In genomic region chr6:31035862-31036497, GRCh38 we compare ENCODE assay signal across 20 cellular contexts. TPM values are rescaled to one million over a fixed set of nuclear protein-coding genes. Genes with fewer than 3 reads are reported as not detected.
"Had no signal": no experiment of that assay in that cellular context is flagged by ENCODE, and none has a peak within 500 bp of the region (broad histone marks: within the 10 kb centered on the region; RNA-seq: fewer than 3 reads in every experiment).

No MANE protein-coding gene starts in this region.

- H3K36me3 Mint-ChIP-seq: naive thymus-derived CD8-positive, alpha-beta T cell; stimulated activated memory B cell treated with anti-CD40 and anti-IgM and Interleukin-4, amounts not matched to agents 10 μg/mL and 1 μg/mL and 100 μg/mL, for 72 hours had no signal

- ATAC-seq: mucosa of descending colon; naive thymus-derived CD8-positive, alpha-beta T cell; right cardiac atrium; stimulated activated memory B cell treated with anti-CD40 and anti-IgM and Interleukin-4, amounts not matched to agents 10 μg/mL and 1 μg/mL and 100 μg/mL, for 72 hours; T-helper 17 cell had no signal

- H3K36me3 ChIP-seq: neutrophil, spleen, tibial nerve had no signal

- H3K9me3 Mint-ChIP-seq: naive thymus-derived CD8-positive, alpha-beta T cell; stimulated activated memory B cell treated with anti-CD40 and anti-IgM and Interleukin-4, amounts not matched to agents 10 μg/mL and 1 μg/mL and 100 μg/mL, for 72 hours had no signal

- H3K4me3 ChIP-seq: mucosa of descending colon, spleen, tibial nerve had no signal

- H3K27me3 ChIP-seq: spleen, tibial nerve had no signal

- H3K4me1 Mint-ChIP-seq: naive thymus-derived CD8-positive, alpha-beta T cell; stimulated activated memory B cell treated with anti-CD40 and anti-IgM and Interleukin-4, amounts not matched to agents 10 μg/mL and 1 μg/mL and 100 μg/mL, for 72 hours had no signal

- H3K27ac ChIP-seq: neutrophil, spleen, tibial nerve had no signal

- H3K4me1 ChIP-seq: spleen had no signal

- H3K9me3 ChIP-seq: mucosa of descending colon, neutrophil, spleen, tibial nerve had no signal

- DNase-seq: activated CD4-positive, alpha-beta T cell treated with anti-CD3 and anti-CD28 coated beads, Interleukin-2, amount 50 U/mL, for 4 hours; activated CD4-positive, CD25-positive, alpha-beta regulatory T cell treated with anti-CD3 and anti-CD28 coated beads, Interleukin-2, amount 50 U/mL, for 72 hours; activated naive CD4-positive, alpha-beta T cell treated with anti-CD3 and anti-CD28 coated beads, Interleukin-2, amount 50 U/mL, for 16 hours; activated T-cell treated with anti-CD3 and anti-CD28 coated beads, Interleukin-2, amount 50 U/mL, for 1 hour; amygdala; glutamatergic neuron; mammary epithelial cell; mucosa of descending colon; naive thymus-derived CD8-positive, alpha-beta T cell; right cardiac atrium; spleen; stimulated activated CD4-positive, alpha-beta T cell treated with anti-CD3 and anti-CD28 coated beads, Interleukin-1b, Interleukin-23, amount 100 ng/mL, for 48 hours; T-helper 17 cell had no signal

- H3K27ac Mint-ChIP-seq: progenitor cell of endocrine pancreas; stimulated activated memory B cell treated with anti-CD40 and anti-IgM and Interleukin-4, amounts not matched to agents 10 μg/mL and 1 μg/mL and 100 μg/mL, for 72 hours; T-helper 17 cell had no signal

- H3K4me3 Mint-ChIP-seq: naive thymus-derived CD8-positive, alpha-beta T cell; stimulated activated memory B cell treated with anti-CD40 and anti-IgM and Interleukin-4, amounts not matched to agents 10 μg/mL and 1 μg/mL and 100 μg/mL, for 72 hours had no signal

- FAIRE-seq: colon, endothelial cell of umbilical vein, islet of Langerhans had no signal

RNA-seq across cellular contexts. Expression of gene MUC22, which starts 25.7 kb away (rescaled TPM):
- total RNA-seq: endothelial cell of umbilical vein; mammary epithelial cell; mucosa of descending colon; naive thymus-derived CD8-positive, alpha-beta T cell; progenitor cell of endocrine pancreas; spleen; T-helper 17 cell; tibial nerve had no signal
- polyA plus RNA-seq: endothelial cell of umbilical vein; mammary epithelial cell; naive thymus-derived CD8-positive, alpha-beta T cell; spleen had no signal

RNA-seq across cellular contexts. Expression of gene MUC21, which starts 52.5 kb away (rescaled TPM):
- total RNA-seq: endothelial cell of umbilical vein; mammary epithelial cell; naive thymus-derived CD8-positive, alpha-beta T cell; progenitor cell of endocrine pancreas; right cardiac atrium; spleen; T-helper 17 cell; tibial nerve had no signal
- polyA plus RNA-seq: endothelial cell of umbilical vein; mammary epithelial cell; naive thymus-derived CD8-positive, alpha-beta T cell had no signal
